ENCODE assay signal across 2 cellular contexts in the genomic region with DNA sequence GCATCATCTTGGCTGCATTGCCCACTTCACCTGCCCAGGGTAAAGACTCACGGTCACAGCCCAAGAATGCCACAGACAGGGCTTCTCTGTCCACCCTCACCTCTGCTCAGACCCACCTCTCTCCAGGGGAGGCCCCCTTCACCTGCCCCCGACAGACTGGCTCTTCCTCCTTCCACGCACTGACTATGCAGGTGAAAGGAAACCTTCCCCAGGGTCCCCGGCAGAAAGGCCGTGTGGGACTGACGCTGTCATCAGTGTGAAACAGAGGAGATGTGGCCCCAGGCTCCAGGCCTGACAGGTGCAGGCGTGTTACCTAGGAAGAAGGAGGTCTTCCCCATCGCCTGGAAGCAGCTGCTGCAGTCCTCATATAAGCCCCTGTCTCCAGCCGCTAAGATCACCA.
TF ChIP-seq lines count a peak whose summit lies in the region.

No MANE protein-coding gene starts in this region.

TF ChIP-seq in A549, 52 proteins besides CTCF, POLR2A, EP300 and RAD21:
- TF ChIP-seq GATA3 (IDR thresholded peaks at IDR 0.05; ENCODE audit: borderline replicate concordance) (no peak), FOSB (CRISPR knock-in tag; IDR thresholded peaks at IDR 0.05) (no peak), MYC (IDR thresholded peaks at IDR 0.05; ENCODE audit: borderline replicate concordance, low read length) (no peak), HOXB13 (CRISPR knock-in tag; IDR thresholded peaks at IDR 0.05; ENCODE audit: low read depth) (no peak), SMC3 (IDR thresholded peaks at IDR 0.05) (no peak), MAZ (IDR thresholded peaks at IDR 0.05; ENCODE audit: borderline replicate concordance, low read depth, low read length) (no peak), NPAS2 (CRISPR knock-in tag; IDR thresholded peaks at IDR 0.05; ENCODE audit: borderline replicate concordance) (no peak), ESRRA (IDR thresholded peaks at IDR 0.05; ENCODE audit: borderline replicate concordance, low read length) (no peak), RARB (CRISPR knock-in tag; IDR thresholded peaks at IDR 0.05) (no peak), NFE2L2 (conservative IDR thresholded peaks at IDR 0.05; ENCODE audit: low read length) (no peak), EHMT2 (IDR thresholded peaks at IDR 0.05; ENCODE audit: low read depth) (no peak), ZC3H11A (IDR thresholded peaks at IDR 0.05) (no peak), MAFK (IDR thresholded peaks at IDR 0.05; ENCODE audit: partially characterized antibody) (no peak), PHF8 (IDR thresholded peaks at IDR 0.05; ENCODE audit: borderline replicate concordance, low read depth) (no peak), HOXA7 (CRISPR knock-in tag; IDR thresholded peaks at IDR 0.05) (no peak)
- TF ChIP-seq, protein P1, sequence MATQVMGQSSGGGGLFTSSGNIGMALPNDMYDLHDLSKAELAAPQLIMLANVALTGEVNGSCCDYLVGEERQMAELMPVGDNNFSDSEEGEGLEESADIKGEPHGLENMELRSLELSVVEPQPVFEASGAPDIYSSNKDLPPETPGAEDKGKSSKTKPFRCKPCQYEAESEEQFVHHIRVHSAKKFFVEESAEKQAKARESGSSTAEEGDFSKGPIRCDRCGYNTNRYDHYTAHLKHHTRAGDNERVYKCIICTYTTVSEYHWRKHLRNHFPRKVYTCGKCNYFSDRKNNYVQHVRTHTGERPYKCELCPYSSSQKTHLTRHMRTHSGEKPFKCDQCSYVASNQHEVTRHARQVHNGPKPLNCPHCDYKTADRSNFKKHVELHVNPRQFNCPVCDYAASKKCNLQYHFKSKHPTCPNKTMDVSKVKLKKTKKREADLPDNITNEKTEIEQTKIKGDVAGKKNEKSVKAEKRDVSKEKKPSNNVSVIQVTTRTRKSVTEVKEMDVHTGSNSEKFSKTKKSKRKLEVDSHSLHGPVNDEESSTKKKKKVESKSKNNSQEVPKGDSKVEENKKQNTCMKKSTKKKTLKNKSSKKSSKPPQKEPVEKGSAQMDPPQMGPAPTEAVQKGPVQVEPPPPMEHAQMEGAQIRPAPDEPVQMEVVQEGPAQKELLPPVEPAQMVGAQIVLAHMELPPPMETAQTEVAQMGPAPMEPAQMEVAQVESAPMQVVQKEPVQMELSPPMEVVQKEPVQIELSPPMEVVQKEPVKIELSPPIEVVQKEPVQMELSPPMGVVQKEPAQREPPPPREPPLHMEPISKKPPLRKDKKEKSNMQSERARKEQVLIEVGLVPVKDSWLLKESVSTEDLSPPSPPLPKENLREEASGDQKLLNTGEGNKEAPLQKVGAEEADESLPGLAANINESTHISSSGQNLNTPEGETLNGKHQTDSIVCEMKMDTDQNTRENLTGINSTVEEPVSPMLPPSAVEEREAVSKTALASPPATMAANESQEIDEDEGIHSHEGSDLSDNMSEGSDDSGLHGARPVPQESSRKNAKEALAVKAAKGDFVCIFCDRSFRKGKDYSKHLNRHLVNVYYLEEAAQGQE (IDR thresholded peaks at IDR 0.05) = no peak
- TF ChIP-seq, protein P2, sequence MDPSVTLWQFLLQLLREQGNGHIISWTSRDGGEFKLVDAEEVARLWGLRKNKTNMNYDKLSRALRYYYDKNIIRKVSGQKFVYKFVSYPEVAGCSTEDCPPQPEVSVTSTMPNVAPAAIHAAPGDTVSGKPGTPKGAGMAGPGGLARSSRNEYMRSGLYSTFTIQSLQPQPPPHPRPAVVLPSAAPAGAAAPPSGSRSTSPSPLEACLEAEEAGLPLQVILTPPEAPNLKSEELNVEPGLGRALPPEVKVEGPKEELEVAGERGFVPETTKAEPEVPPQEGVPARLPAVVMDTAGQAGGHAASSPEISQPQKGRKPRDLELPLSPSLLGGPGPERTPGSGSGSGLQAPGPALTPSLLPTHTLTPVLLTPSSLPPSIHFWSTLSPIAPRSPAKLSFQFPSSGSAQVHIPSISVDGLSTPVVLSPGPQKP (IDR thresholded peaks at IDR 0.05; ENCODE audit: low read depth, low read length) = no peak

TF ChIP-seq in GM12878, 131 proteins besides CTCF, POLR2A, EP300 and RAD21:
- TF ChIP-seq ZNF274 (IDR thresholded peaks at IDR 0.05; ENCODE audit: insufficient read depth, insufficient read length) (no peak), TCF12 (IDR thresholded peaks at IDR 0.05; ENCODE audit: low read depth, low read length) (no peak), EZH2 (IDR thresholded peaks at IDR 0.05; ENCODE audit: borderline replicate concordance, control insufficient read depth, low read depth, low read length) (no peak), ASH2L (IDR thresholded peaks at IDR 0.05; ENCODE audit: borderline replicate concordance, low read depth) (no peak), ZBED1 (IDR thresholded peaks at IDR 0.05; ENCODE audit: borderline replicate concordance) (no peak), HCFC1 (IDR thresholded peaks at IDR 0.05; ENCODE audit: low read length) (no peak), SIN3A (IDR thresholded peaks at IDR 0.05; ENCODE audit: low read depth, low read length) (no peak), PAX8 (IDR thresholded peaks at IDR 0.05) (no peak), SMARCA5 (IDR thresholded peaks at IDR 0.05) (no peak), NR2C1 (IDR thresholded peaks at IDR 0.05) (no peak), NFIC (IDR thresholded peaks at IDR 0.05; ENCODE audit: low read depth, low read length) (no peak), RUNX3 (IDR thresholded peaks at IDR 0.05; ENCODE audit: low read length) (no peak)
- TF ChIP-seq, protein P3, sequence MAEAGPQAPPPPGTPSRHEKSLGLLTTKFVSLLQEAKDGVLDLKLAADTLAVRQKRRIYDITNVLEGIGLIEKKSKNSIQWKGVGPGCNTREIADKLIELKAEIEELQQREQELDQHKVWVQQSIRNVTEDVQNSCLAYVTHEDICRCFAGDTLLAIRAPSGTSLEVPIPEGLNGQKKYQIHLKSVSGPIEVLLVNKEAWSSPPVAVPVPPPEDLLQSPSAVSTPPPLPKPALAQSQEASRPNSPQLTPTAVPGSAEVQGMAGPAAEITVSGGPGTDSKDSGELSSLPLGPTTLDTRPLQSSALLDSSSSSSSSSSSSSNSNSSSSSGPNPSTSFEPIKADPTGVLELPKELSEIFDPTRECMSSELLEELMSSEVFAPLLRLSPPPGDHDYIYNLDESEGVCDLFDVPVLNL (IDR thresholded peaks at IDR 0.05; ENCODE audit: low read depth, low read length) = no peak
- TF ChIP-seq, protein P1 (IDR thresholded peaks at IDR 0.05; ENCODE audit: low read depth, low read length) = no peak
- TF ChIP-seq, protein P4, sequence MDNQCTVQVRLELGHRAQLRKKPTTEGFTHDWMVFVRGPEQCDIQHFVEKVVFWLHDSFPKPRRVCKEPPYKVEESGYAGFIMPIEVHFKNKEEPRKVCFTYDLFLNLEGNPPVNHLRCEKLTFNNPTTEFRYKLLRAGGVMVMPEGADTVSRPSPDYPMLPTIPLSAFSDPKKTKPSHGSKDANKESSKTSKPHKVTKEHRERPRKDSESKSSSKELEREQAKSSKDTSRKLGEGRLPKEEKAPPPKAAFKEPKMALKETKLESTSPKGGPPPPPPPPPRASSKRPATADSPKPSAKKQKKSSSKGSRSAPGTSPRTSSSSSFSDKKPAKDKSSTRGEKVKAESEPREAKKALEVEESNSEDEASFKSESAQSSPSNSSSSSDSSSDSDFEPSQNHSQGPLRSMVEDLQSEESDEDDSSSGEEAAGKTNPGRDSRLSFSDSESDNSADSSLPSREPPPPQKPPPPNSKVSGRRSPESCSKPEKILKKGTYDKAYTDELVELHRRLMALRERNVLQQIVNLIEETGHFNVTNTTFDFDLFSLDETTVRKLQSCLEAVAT (IDR thresholded peaks at IDR 0.05) = no peak
TF ChIP-seq in GM12878: peak in this region for 0.
